ENCODE assay signal across 25 cellular contexts in genomic region chr2:170371231-170371630, GRCh38.
A peak's percentile ranks its signal among the peaks of the same experiment; 100 is the strongest.
DNase-seq lines count a peak whose midpoint lies in the region; ATAC-seq lines count a peak whose summit lies in the region.
"Had no signal": no experiment of that assay in that cellular context is flagged by ENCODE, and none has a peak within 500 bp of the region (broad histone marks: within the 10 kb centered on the region; RNA-seq: fewer than 3 reads in every experiment).

No MANE protein-coding gene starts in this region.

- H3K4me3 Mint-ChIP-seq in activated naive CD8-positive, alpha-beta T cell treated with anti-CD3 and anti-CD28 coated beads for 36 hours, result peak overlapping the region; percentile 29
- peak overlapping the region; percentile 34 to 48 for H3K4me3 Mint-ChIP-seq in stimulated activated naive CD8-positive, alpha-beta T cell treated with anti-CD3 and anti-CD28 coated beads, Interleukin-15, amount 100 ng/mL, for 72 hours
- no peak overlapping the region for H3K4me3 Mint-ChIP-seq in stimulated activated effector memory CD8-positive, alpha-beta T cell treated with anti-CD3 and anti-CD28 coated beads, Interleukin-12 subunit alpha, Interleukin-12 subunit beta, amount 100 ng/mL, for 72 hours
- H3K4me3 Mint-ChIP-seq: stimulated activated memory B cell treated with anti-CD40 and anti-IgM and Interleukin-4, amounts not matched to agents 10 μg/mL and 1 μg/mL and 100 μg/mL, for 72 hours had no signal

- DNase-seq in activated naive CD4-positive, alpha-beta T cell treated with anti-CD3 and anti-CD28 coated beads, Interleukin-2, amount 50 U/mL, for 72 hours (ENCODE audit: low spot score in 2 of 2), result no peak
- DNase-seq in activated naive CD4-positive, alpha-beta T cell treated with Interleukin-2 at 50 U/mL for 16 hours, result no peak
- DNase-seq in NCI-H69 (lab: John Stamatoyannopoulos, UW) (peak; percentile 5), NCI-H1048 (lab: John Stamatoyannopoulos, UW) (no peak)
- no peak for DNase-seq in activated naive CD8-positive, alpha-beta T cell treated with anti-CD3 and anti-CD28 coated beads for 36 hours
- no peak for DNase-seq in stimulated activated naive CD8-positive, alpha-beta T cell treated with anti-CD3 and anti-CD28 coated beads, Interleukin-15, amount 100 ng/mL, for 72 hours
- DNase-seq in stimulated activated effector memory CD8-positive, alpha-beta T cell treated with anti-CD3 and anti-CD28 coated beads, Interleukin-12 subunit alpha, Interleukin-12 subunit beta, amount 100 ng/mL, for 72 hours (ENCODE audit: low spot score in 2 of 2), result no peak
- DNase-seq: activated CD4-positive, alpha-beta T cell treated with anti-CD3 and anti-CD28 coated beads, Interleukin-2, amount 50 U/mL, for 48 hours; activated naive CD4-positive, alpha-beta T cell treated with anti-CD3 and anti-CD28 coated beads, Interleukin-2, amount 50 U/mL, for 16 hours; activated T-cell treated with anti-CD3 and anti-CD28 coated beads, Interleukin-2, amount 50 U/mL, for 1 hour; colonic mucosa; foreskin keratinocyte; heart right ventricle; MM.1S; NCI-H1436 treated with DMSO at 0.1 percent for 48 hours; right lobe of liver; Right ventricle myocardium superior; stimulated activated CD4-positive, alpha-beta T cell treated with anti-CD3 and anti-CD28 coated beads, Interleukin-4, amount 100 ng/mL, for 24 hours; T1000; testis; WERI-Rb-1 had no signal

- no peaks in the 10 kb centered on the region for H3K9me3 Mint-ChIP-seq in activated naive CD4-positive, alpha-beta T cell treated with anti-CD3 and anti-CD28 coated beads, Interleukin-2, amount 50 U/mL, for 72 hours
- H3K9me3 Mint-ChIP-seq in activated naive CD8-positive, alpha-beta T cell treated with anti-CD3 and anti-CD28 coated beads for 36 hours, result no peaks in the 10 kb centered on the region
- H3K9me3 Mint-ChIP-seq in stimulated activated naive CD8-positive, alpha-beta T cell treated with anti-CD3 and anti-CD28 coated beads, Interleukin-15, amount 100 ng/mL, for 72 hours, result no peaks in the 10 kb centered on the region
- no peaks in the 10 kb centered on the region for H3K9me3 Mint-ChIP-seq in stimulated activated effector memory CD8-positive, alpha-beta T cell treated with anti-CD3 and anti-CD28 coated beads, Interleukin-12 subunit alpha, Interleukin-12 subunit beta, amount 100 ng/mL, for 72 hours
- H3K9me3 Mint-ChIP-seq: CD14-positive monocyte; stimulated activated memory B cell treated with anti-CD40 and anti-IgM and Interleukin-4, amounts not matched to agents 10 μg/mL and 1 μg/mL and 100 μg/mL, for 72 hours had no signal

- peaks cover 62% of the 10 kb centered on the region for H3K27me3 Mint-ChIP-seq in activated naive CD8-positive, alpha-beta T cell treated with anti-CD3 and anti-CD28 coated beads for 36 hours
- H3K27me3 Mint-ChIP-seq in stimulated activated naive CD8-positive, alpha-beta T cell treated with anti-CD3 and anti-CD28 coated beads, Interleukin-15, amount 100 ng/mL, for 72 hours, result peaks cover 36% of the 10 kb centered on the region

- peak overlapping the region; percentile 2 to 45 for H3K27ac Mint-ChIP-seq in activated naive CD4-positive, alpha-beta T cell treated with anti-CD3 and anti-CD28 coated beads, Interleukin-2, amount 50 U/mL, for 72 hours
- H3K27ac Mint-ChIP-seq in activated naive CD8-positive, alpha-beta T cell treated with anti-CD3 and anti-CD28 coated beads for 36 hours, result peak overlapping the region; percentile 78
- H3K27ac Mint-ChIP-seq in stimulated activated naive CD8-positive, alpha-beta T cell treated with anti-CD3 and anti-CD28 coated beads, Interleukin-15, amount 100 ng/mL, for 72 hours, result no peak overlapping the region
- H3K27ac Mint-ChIP-seq in stimulated activated effector memory CD8-positive, alpha-beta T cell treated with anti-CD3 and anti-CD28 coated beads, Interleukin-12 subunit alpha, Interleukin-12 subunit beta, amount 100 ng/mL, for 72 hours, result no peak overlapping the region
- H3K27ac Mint-ChIP-seq: stimulated activated memory B cell treated with anti-CD40 and anti-IgM and Interleukin-4, amounts not matched to agents 10 μg/mL and 1 μg/mL and 100 μg/mL, for 72 hours had no signal

- no peak for ATAC-seq in activated naive CD4-positive, alpha-beta T cell treated with anti-CD3 and anti-CD28 coated beads, Interleukin-2, amount 50 U/mL, for 72 hours
- peak; percentile 51 for ATAC-seq in stimulated activated naive CD8-positive, alpha-beta T cell treated with anti-CD3 and anti-CD28 coated beads, Interleukin-15, amount 100 ng/mL, for 72 hours
- ATAC-seq in stimulated activated effector memory CD8-positive, alpha-beta T cell treated with anti-CD3 and anti-CD28 coated beads, Interleukin-12 subunit alpha, Interleukin-12 subunit beta, amount 100 ng/mL, for 72 hours, result no peak
- ATAC-seq: esophagus mucosa; foreskin keratinocyte; heart right ventricle; K562; right lobe of liver; stimulated activated memory B cell treated with anti-CD40 and anti-IgM and Interleukin-4, amounts not matched to agents 10 μg/mL and 1 μg/mL and 100 μg/mL, for 72 hours had no signal

- no peaks in the 10 kb centered on the region for H3K36me3 Mint-ChIP-seq in activated naive CD4-positive, alpha-beta T cell treated with anti-CD3 and anti-CD28 coated beads, Interleukin-2, amount 50 U/mL, for 72 hours
- H3K36me3 Mint-ChIP-seq in activated naive CD8-positive, alpha-beta T cell treated with anti-CD3 and anti-CD28 coated beads for 36 hours, result no peaks in the 10 kb centered on the region
- no peaks in the 10 kb centered on the region for H3K36me3 Mint-ChIP-seq in stimulated activated effector memory CD8-positive, alpha-beta T cell treated with anti-CD3 and anti-CD28 coated beads, Interleukin-12 subunit alpha, Interleukin-12 subunit beta, amount 100 ng/mL, for 72 hours
- H3K36me3 Mint-ChIP-seq: CD14-positive monocyte; stimulated activated memory B cell treated with anti-CD40 and anti-IgM and Interleukin-4, amounts not matched to agents 10 μg/mL and 1 μg/mL and 100 μg/mL, for 72 hours had no signal

- H3K4me1 Mint-ChIP-seq in activated naive CD8-positive, alpha-beta T cell treated with anti-CD3 and anti-CD28 coated beads for 36 hours, result peaks cover 47% of the 10 kb centered on the region
- H3K4me1 Mint-ChIP-seq in stimulated activated naive CD8-positive, alpha-beta T cell treated with anti-CD3 and anti-CD28 coated beads, Interleukin-15, amount 100 ng/mL, for 72 hours, result peaks cover 56% of the 10 kb centered on the region
- peaks cover 7% of the 10 kb centered on the region for H3K4me1 Mint-ChIP-seq in stimulated activated effector memory CD8-positive, alpha-beta T cell treated with anti-CD3 and anti-CD28 coated beads, Interleukin-12 subunit alpha, Interleukin-12 subunit beta, amount 100 ng/mL, for 72 hours

Comparison
In these comparisons a context has a peak if more than half of its experiments do, and no peak if none do; other contexts are left out.
1. H3K27ac Mint-ChIP-seq: peak in activated naive CD4-positive, alpha-beta T cell treated with anti-CD3 and anti-CD28 coated beads, Interleukin-2, amount 50 U/mL, for 72 hours (2 of 2) and activated naive CD8-positive, alpha-beta T cell treated with anti-CD3 and anti-CD28 coated beads for 36 hours (single experiment); none in stimulated activated naive CD8-positive, alpha-beta T cell treated with anti-CD3 and anti-CD28 coated beads, Interleukin-15, amount 100 ng/mL, for 72 hours (0 of 2) and stimulated activated effector memory CD8-positive, alpha-beta T cell treated with anti-CD3 and anti-CD28 coated beads, Interleukin-12 subunit alpha, Interleukin-12 subunit beta, amount 100 ng/mL, for 72 hours (single experiment).